1 cellular context compared by ENCODE assay signal in the genomic region with DNA sequence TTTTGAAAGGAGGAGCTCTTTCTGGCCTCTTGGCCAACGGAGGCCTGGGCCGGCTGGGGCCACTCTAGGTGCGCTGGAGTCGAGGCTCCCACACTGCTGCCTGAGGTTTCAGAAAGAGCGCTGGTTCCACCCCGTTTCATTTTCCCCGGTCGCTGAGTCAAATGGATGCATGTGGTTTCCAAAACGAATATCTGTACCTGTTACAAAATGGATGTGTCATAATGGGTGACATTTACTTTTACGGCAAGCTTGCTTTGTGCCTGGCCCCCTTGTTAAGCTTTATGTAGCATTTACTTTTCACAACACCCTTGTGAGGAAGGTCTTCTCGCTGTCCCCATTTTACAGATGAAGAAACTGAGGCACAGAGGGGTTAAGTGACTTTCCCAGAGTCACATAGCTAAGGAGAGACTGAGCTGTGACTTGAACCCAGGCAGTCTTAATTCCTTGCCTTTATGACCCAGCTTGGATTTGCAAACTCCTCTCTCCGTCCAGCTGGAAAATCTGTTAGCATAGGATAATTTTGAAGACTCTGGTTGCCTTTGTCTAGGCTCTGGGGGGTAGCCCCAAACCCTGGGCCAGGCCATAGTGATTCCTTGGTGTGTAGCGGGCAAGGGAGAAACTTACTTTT.
A peak's percentile ranks its signal among the peaks of the same experiment; 100 is the strongest.
TF ChIP-seq lines count a peak whose summit lies in the region.

No MANE protein-coding gene starts in this region.

TF ChIP-seq in GM12878, 131 proteins besides CTCF, POLR2A, EP300 and RAD21 (continued from another document):
- TF ChIP-seq SREBF1 (IDR thresholded peaks at IDR 0.05; ENCODE audit: low read length) (no peak), RUNX3 (IDR thresholded peaks at IDR 0.05; ENCODE audit: low read length) (peak; percentile 98), PAX8 (IDR thresholded peaks at IDR 0.05) (no peak), MYB (IDR thresholded peaks at IDR 0.05; ENCODE audit: borderline replicate concordance, low read depth, low read length) (no peak), GATAD2B (conservative IDR thresholded peaks at IDR 0.05; ENCODE audit: low read depth) (peak; percentile 72; the same call in 1 of the 2 replicates), YY1 (IDR thresholded peaks at IDR 0.05; ENCODE audit: low read depth, low read length) (peak; percentile 93), TCF3 (IDR thresholded peaks at IDR 0.05; ENCODE audit: borderline replicate concordance, insufficient read depth, low read depth, low read length) (peak; percentile 55; the same call in 1 of the 2 replicates), CHD2 (IDR thresholded peaks at IDR 0.05; ENCODE audit: borderline replicate concordance, low read depth, low read length) (0 out of 2 replicates have a peak, but pooled peaks have one; percentile 15), CREM (IDR thresholded peaks at IDR 0.05; ENCODE audit: low read depth) (peak; percentile 80), POLR2AphosphoS2 (IDR thresholded peaks at IDR 0.05; ENCODE audit: low read depth, low read length) (no peak), ETV6 (conservative IDR thresholded peaks at IDR 0.05 in 1 of 2, IDR thresholded peaks at IDR 0.05 in 1 of 2; ENCODE audit: borderline replicate concordance in 1 of 2, low read depth in 1 of 2) (peak in 1 of 2 experiments; percentile 93; a peak in 2 of 4 replicates), BCL11A (IDR thresholded peaks at IDR 0.05; ENCODE audit: low read depth, low read length) (peak; percentile 88), IKZF2 (IDR thresholded peaks at IDR 0.05) (peak; percentile 91 to 94), JUND (IDR thresholded peaks at IDR 0.05; ENCODE audit: low read depth, low read length) (peak; percentile 76), MEF2A (IDR thresholded peaks at IDR 0.05; ENCODE audit: insufficient read depth, low read depth, low read length) (0 out of 2 replicates have a peak, but pooled peaks have one; percentile 65), TCF12 (IDR thresholded peaks at IDR 0.05; ENCODE audit: low read depth, low read length) (peak; percentile 46; the same call in 1 of the 2 replicates), SRF (IDR thresholded peaks at IDR 0.05; ENCODE audit: low read depth in 2 of 2, low read length in 2 of 2) (peak in 1 of 2 experiments; percentile 47; a peak in 1 of 4 replicates), ZNF24 (IDR thresholded peaks at IDR 0.05) (peak; percentile 20; the same call in 1 of the 2 replicates), IKZF1 (conservative IDR thresholded peaks at IDR 0.05) (peak; percentile 92), CHD4 (IDR thresholded peaks at IDR 0.05) (peak; percentile 82; the same call in 1 of the 2 replicates), KDM1A (IDR thresholded peaks at IDR 0.05; ENCODE audit: borderline replicate concordance) (no peak), ASH2L (IDR thresholded peaks at IDR 0.05; ENCODE audit: borderline replicate concordance, low read depth) (no peak), ZBED1 (IDR thresholded peaks at IDR 0.05; ENCODE audit: borderline replicate concordance) (peak; percentile 38; the same call in 1 of the 2 replicates), CBFB (IDR thresholded peaks at IDR 0.05; ENCODE audit: low read depth) (peak; percentile 90), HCFC1 (IDR thresholded peaks at IDR 0.05; ENCODE audit: low read length) (no peak), MTA3 (IDR thresholded peaks at IDR 0.05; ENCODE audit: borderline replicate concordance, low read length) (0 out of 2 replicates have a peak, but pooled peaks have one; percentile 47), ZSCAN29 (IDR thresholded peaks at IDR 0.05) (0 out of 2 replicates have a peak, but pooled peaks have one; percentile 31), PML (IDR thresholded peaks at IDR 0.05; ENCODE audit: low read length) (peak; percentile 47; the same call in 1 of the 2 replicates), MTA2 (IDR thresholded peaks at IDR 0.05; ENCODE audit: low read depth) (peak; percentile 83; the same call in 1 of the 2 replicates)
- TF ChIP-seq, protein P1, sequence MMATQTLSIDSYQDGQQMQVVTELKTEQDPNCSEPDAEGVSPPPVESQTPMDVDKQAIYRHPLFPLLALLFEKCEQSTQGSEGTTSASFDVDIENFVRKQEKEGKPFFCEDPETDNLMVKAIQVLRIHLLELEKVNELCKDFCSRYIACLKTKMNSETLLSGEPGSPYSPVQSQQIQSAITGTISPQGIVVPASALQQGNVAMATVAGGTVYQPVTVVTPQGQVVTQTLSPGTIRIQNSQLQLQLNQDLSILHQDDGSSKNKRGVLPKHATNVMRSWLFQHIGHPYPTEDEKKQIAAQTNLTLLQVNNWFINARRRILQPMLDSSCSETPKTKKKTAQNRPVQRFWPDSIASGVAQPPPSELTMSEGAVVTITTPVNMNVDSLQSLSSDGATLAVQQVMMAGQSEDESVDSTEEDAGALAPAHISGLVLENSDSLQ (IDR thresholded peaks at IDR 0.05): peak; percentile 54; the same call in 1 of the 2 replicates
- TF ChIP-seq, protein P2, sequence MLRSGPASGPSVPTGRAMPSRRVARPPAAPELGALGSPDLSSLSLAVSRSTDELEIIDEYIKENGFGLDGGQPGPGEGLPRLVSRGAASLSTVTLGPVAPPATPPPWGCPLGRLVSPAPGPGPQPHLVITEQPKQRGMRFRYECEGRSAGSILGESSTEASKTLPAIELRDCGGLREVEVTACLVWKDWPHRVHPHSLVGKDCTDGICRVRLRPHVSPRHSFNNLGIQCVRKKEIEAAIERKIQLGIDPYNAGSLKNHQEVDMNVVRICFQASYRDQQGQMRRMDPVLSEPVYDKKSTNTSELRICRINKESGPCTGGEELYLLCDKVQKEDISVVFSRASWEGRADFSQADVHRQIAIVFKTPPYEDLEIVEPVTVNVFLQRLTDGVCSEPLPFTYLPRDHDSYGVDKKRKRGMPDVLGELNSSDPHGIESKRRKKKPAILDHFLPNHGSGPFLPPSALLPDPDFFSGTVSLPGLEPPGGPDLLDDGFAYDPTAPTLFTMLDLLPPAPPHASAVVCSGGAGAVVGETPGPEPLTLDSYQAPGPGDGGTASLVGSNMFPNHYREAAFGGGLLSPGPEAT (IDR thresholded peaks at IDR 0.05; ENCODE audit: low read depth): peak; percentile 87; the same call in 1 of the 2 replicates
- TF ChIP-seq, protein P3, sequence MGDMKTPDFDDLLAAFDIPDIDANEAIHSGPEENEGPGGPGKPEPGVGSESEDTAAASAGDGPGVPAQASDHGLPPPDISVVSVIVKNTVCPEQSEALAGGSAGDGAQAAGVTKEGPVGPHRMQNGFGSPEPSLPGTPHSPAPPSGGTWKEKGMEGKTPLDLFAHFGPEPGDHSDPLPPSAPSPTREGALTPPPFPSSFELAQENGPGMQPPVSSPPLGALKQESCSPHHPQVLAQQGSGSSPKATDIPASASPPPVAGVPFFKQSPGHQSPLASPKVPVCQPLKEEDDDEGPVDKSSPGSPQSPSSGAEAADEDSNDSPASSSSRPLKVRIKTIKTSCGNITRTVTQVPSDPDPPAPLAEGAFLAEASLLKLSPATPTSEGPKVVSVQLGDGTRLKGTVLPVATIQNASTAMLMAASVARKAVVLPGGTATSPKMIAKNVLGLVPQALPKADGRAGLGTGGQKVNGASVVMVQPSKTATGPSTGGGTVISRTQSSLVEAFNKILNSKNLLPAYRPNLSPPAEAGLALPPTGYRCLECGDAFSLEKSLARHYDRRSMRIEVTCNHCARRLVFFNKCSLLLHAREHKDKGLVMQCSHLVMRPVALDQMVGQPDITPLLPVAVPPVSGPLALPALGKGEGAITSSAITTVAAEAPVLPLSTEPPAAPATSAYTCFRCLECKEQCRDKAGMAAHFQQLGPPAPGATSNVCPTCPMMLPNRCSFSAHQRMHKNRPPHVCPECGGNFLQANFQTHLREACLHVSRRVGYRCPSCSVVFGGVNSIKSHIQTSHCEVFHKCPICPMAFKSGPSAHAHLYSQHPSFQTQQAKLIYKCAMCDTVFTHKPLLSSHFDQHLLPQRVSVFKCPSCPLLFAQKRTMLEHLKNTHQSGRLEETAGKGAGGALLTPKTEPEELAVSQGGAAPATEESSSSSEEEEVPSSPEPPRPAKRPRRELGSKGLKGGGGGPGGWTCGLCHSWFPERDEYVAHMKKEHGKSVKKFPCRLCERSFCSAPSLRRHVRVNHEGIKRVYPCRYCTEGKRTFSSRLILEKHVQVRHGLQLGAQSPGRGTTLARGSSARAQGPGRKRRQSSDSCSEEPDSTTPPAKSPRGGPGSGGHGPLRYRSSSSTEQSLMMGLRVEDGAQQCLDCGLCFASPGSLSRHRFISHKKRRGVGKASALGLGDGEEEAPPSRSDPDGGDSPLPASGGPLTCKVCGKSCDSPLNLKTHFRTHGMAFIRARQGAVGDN (IDR thresholded peaks at IDR 0.05): peak; percentile 75; the same call in 1 of the 2 replicates
- TF ChIP-seq, protein P4, sequence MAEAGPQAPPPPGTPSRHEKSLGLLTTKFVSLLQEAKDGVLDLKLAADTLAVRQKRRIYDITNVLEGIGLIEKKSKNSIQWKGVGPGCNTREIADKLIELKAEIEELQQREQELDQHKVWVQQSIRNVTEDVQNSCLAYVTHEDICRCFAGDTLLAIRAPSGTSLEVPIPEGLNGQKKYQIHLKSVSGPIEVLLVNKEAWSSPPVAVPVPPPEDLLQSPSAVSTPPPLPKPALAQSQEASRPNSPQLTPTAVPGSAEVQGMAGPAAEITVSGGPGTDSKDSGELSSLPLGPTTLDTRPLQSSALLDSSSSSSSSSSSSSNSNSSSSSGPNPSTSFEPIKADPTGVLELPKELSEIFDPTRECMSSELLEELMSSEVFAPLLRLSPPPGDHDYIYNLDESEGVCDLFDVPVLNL (IDR thresholded peaks at IDR 0.05; ENCODE audit: low read depth, low read length): no peak
- TF ChIP-seq, protein P5, sequence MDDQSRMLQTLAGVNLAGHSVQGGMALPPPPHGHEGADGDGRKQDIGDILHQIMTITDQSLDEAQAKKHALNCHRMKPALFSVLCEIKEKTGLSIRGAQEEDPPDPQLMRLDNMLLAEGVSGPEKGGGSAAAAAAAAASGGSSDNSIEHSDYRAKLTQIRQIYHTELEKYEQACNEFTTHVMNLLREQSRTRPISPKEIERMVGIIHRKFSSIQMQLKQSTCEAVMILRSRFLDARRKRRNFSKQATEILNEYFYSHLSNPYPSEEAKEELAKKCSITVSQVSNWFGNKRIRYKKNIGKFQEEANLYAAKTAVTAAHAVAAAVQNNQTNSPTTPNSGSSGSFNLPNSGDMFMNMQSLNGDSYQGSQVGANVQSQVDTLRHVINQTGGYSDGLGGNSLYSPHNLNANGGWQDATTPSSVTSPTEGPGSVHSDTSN (IDR thresholded peaks at IDR 0.05; ENCODE audit: insufficient replicate concordance, low read depth, low read length): peak; percentile 23
- TF ChIP-seq, protein P6, sequence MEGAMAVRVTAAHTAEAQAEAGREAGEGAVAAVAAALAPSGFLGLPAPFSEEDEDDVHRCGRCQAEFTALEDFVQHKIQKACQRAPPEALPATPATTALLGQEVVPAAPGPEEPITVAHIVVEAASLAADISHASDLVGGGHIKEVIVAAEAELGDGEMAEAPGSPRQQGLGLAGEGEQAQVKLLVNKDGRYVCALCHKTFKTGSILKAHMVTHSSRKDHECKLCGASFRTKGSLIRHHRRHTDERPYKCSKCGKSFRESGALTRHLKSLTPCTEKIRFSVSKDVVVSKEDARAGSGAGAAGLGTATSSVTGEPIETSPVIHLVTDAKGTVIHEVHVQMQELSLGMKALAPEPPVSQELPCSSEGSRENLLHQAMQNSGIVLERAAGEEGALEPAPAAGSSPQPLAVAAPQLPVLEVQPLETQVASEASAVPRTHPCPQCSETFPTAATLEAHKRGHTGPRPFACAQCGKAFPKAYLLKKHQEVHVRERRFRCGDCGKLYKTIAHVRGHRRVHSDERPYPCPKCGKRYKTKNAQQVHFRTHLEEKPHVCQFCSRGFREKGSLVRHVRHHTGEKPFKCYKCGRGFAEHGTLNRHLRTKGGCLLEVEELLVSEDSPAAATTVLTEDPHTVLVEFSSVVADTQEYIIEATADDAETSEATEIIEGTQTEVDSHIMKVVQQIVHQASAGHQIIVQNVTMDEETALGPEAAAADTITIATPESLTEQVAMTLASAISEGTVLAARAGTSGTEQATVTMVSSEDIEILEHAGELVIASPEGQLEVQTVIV (IDR thresholded peaks at IDR 0.05; ENCODE audit: borderline replicate concordance, partially characterized antibody): peak; percentile 92
TF ChIP-seq in GM12878: peak in this region for 58.
